In genomic region chr11:2507212-2507901, GRCh38 we compare ENCODE assay signal across 22 cellular contexts.
DNase-seq lines count a peak whose midpoint lies in the region; ATAC-seq lines count a peak whose summit lies in the region.
"Had no signal": no experiment of that assay in that cellular context is flagged by ENCODE, and none has a peak within 500 bp of the region (broad histone marks: within the 10 kb centered on the region; RNA-seq: fewer than 3 reads in every experiment).

No MANE protein-coding gene starts in this region.

- peaks cover 7% of the 10 kb centered on the region for H3K9me3 Mint-ChIP-seq in activated T-helper 2 cell treated with anti-CD3 and anti-CD28 coated beads, Interferon-gamma antibody, Interleukin-2, Interleukin-4, amounts not matched to agents 10 μg/mL and 5 μg/mL and 100 μg/mL, durations not matched to agents 14 hours and 24 hours and 36 hours
- H3K9me3 Mint-ChIP-seq: IgD-negative memory B cell had no signal

- H3K27ac Mint-ChIP-seq in activated T-helper 2 cell treated with anti-CD3 and anti-CD28 coated beads, Interferon-gamma antibody, Interleukin-2, Interleukin-4, amounts not matched to agents 10 μg/mL and 5 μg/mL and 100 μg/mL, durations not matched to agents 14 hours and 24 hours and 36 hours = no peak overlapping the region

- ATAC-seq in HG03039 (IDR thresholded peaks at IDR 0.05; ENCODE audit: unreplicated experiment) = no peak

- no peaks in the 10 kb centered on the region for H3K36me3 Mint-ChIP-seq in activated T-helper 2 cell treated with anti-CD3 and anti-CD28 coated beads, Interferon-gamma antibody, Interleukin-2, Interleukin-4, amounts not matched to agents 10 μg/mL and 5 μg/mL and 100 μg/mL, durations not matched to agents 14 hours and 24 hours and 36 hours (ENCODE audit: low read depth)

- H3K4me1 Mint-ChIP-seq in activated T-helper 2 cell treated with anti-CD3 and anti-CD28 coated beads, Interferon-gamma antibody, Interleukin-2, Interleukin-4, amounts not matched to agents 10 μg/mL and 5 μg/mL and 100 μg/mL, durations not matched to agents 14 hours and 24 hours and 36 hours (ENCODE audit: low read depth) = no peaks in the 10 kb centered on the region

- intact Hi-C loops in activated T-helper 2 cell treated with anti-CD3 and anti-CD28 coated beads, Interferon-gamma antibody, Interleukin-2, Interleukin-4, amounts not matched to agents 10 μg/mL and 5 μg/mL and 100 μg/mL, durations not matched to agents 14 hours and 24 hours and 36 hours (cut with micrococcal nuclease) = no loop called here

- no peaks in the 10 kb centered on the region for H3K27me3 Mint-ChIP-seq in activated T-helper 2 cell treated with anti-CD3 and anti-CD28 coated beads, Interferon-gamma antibody, Interleukin-2, Interleukin-4, amounts not matched to agents 10 μg/mL and 5 μg/mL and 100 μg/mL, durations not matched to agents 14 hours and 24 hours and 36 hours (ENCODE audit: low read depth)
- H3K27me3 Mint-ChIP-seq: CD4-positive, alpha-beta memory T cell; IgD-negative memory B cell had no signal

- peak; percentile 5 for DNase-seq in activated CD4-positive, alpha-beta T cell treated with anti-CD3 and anti-CD28 coated beads for 1 hour
- DNase-seq in activated CD4-positive, alpha-beta T cell treated with anti-CD3 and anti-CD28 coated beads for 4 hours = no peak
- DNase-seq in AG08396 (ENCODE audit: low spot score) (peak; percentile 2), mesenteric fat pad (ENCODE audit: low spot score) (peak; percentile 82), nucleus accumbens (lab: John Stamatoyannopoulos, UW) (no peak), HuH-7 (ENCODE audit: low spot score) (no peak)
- peak; percentile 4 for DNase-seq in activated T-helper 2 cell treated with anti-CD3 and anti-CD28 coated beads, Interferon-gamma antibody, Interleukin-2, Interleukin-4, amounts not matched to agents 10 μg/mL and 5 μg/mL and 100 μg/mL, durations not matched to agents 14 hours and 24 hours and 36 hours (ENCODE audit: low spot score)
- DNase-seq: BE2C; CD4-positive, alpha-beta memory T cell; DMS153; GDM1; GM23248; HCEC 1CT; Kasumi-1; MG63; NCI-H1092; NCI-H1436 treated with DMSO at 0.1 percent for 48 hours; NCI-H2029 treated with DMSO at 0.1 percent for 48 hours; NCI-H2171; NCI-H526 had no signal

- H3K4me3 Mint-ChIP-seq in activated T-helper 2 cell treated with anti-CD3 and anti-CD28 coated beads, Interferon-gamma antibody, Interleukin-2, Interleukin-4, amounts not matched to agents 10 μg/mL and 5 μg/mL and 100 μg/mL, durations not matched to agents 14 hours and 24 hours and 36 hours (ENCODE audit: low read depth) = no peak overlapping the region
- H3K4me3 Mint-ChIP-seq: CD4-positive, alpha-beta memory T cell; IgD-negative memory B cell had no signal

Comparison
In these comparisons a context has a peak if more than half of its experiments do, and no peak if none do; other contexts are left out.
1. DNase-seq: peak in activated CD4-positive, alpha-beta T cell treated with anti-CD3 and anti-CD28 coated beads for 1 hour (single experiment), AG08396 (single experiment), activated T-helper 2 cell treated with anti-CD3 and anti-CD28 coated beads, Interferon-gamma antibody, Interleukin-2, Interleukin-4, amounts not matched to agents 10 μg/mL and 5 μg/mL and 100 μg/mL, durations not matched to agents 14 hours and 24 hours and 36 hours (single experiment) and mesenteric fat pad (single experiment); none in activated CD4-positive, alpha-beta T cell treated with anti-CD3 and anti-CD28 coated beads for 4 hours (0 of 2), nucleus accumbens (0 of 56) and HuH-7 (single experiment).